ENCODE assay signal across 12 cellular contexts in the genomic region with DNA sequence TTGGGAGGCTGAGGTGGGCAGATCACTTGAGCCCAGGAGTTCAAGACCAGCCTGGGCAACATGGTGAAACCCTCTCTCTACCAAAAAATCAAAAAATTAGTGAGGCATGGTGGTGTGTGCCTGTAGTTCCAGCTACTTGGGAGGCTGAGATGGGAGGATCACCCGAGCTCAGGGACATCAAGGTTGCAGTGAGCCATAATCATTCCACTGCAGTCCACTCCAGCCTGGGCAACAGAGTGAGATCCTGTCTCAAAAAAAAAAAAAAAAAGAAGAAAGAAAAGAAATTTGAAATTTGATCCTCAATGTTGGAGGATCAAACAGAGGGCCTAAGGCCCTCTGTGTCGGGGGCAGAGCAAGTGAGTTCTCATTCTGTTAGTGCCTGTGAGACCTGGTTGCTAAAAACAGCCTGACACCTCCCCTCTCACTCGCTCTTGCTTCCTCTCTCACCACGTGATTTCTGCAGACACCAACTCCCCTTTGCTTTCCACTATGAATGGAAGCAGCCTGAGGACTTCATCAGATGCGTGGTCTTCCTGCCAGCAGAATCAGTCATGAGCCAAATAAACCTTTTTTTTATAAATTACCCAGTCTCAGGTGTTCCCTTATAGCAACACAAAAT. TPM values are rescaled to one million over a fixed set of nuclear protein-coding genes. Genes with fewer than 3 reads are reported as not detected.
DNase-seq lines count a peak whose midpoint lies in the region; ATAC-seq and TF ChIP-seq lines count a peak whose summit lies in the region.
"Had no signal": no experiment of that assay in that cellular context is flagged by ENCODE, and none has a peak within 500 bp of the region (broad histone marks: within the 10 kb centered on the region; RNA-seq: fewer than 3 reads in every experiment).

No MANE protein-coding gene starts in this region.

- H3K36me3 Mint-ChIP-seq in effector memory CD8-positive, alpha-beta T cell (ENCODE audit: insufficient read depth), result no peaks in the 10 kb centered on the region
- H3K36me3 Mint-ChIP-seq in endodermal cell (ENCODE audit: low read depth), result no peaks in the 10 kb centered on the region

- H3K4me1 Mint-ChIP-seq in effector memory CD8-positive, alpha-beta T cell (ENCODE audit: low read depth in 2 of 2), result peaks cover 0 to 4% of the 10 kb centered on the region in 2 donors
- H3K4me1 Mint-ChIP-seq in endodermal cell, result no peaks in the 10 kb centered on the region

- H3K9me3 ChIP-seq in esophagus squamous epithelium (peaks cover 0 to 7% (median 4%) of the 10 kb centered on the region in 3 donors), endodermal cell (ENCODE audit: control insufficient read depth, low read length) (peaks cover 4% of the 10 kb centered on the region)
- H3K9me3 ChIP-seq: right lobe of liver had no signal

- 65 to 75% methylated on average over 5 of the region's 5 CpGs for WGBS in esophagus squamous epithelium, 2 donors
- WGBS in endodermal cell (ENCODE audit: insufficient coverage in 1 of 2, insufficient read length in 1 of 2), 2 experiments, result 79 to 85% methylated on average over 3 to 5 of the region's 5 CpGs

- ATAC-seq in GM18873 (IDR thresholded peaks at IDR 0.05; ENCODE audit: low FRiP score, unreplicated experiment) (peak; percentile 64), GM21529 (IDR thresholded peaks at IDR 0.05; ENCODE audit: unreplicated experiment) (peak; percentile 85), HG03378 (IDR thresholded peaks at IDR 0.05; ENCODE audit: unreplicated experiment) (peak; percentile 86)
- peak; percentile 32 for ATAC-seq in effector memory CD8-positive, alpha-beta T cell (replicated peaks)

- no peak overlapping the region for H3K4me3 ChIP-seq in esophagus squamous epithelium
- H3K4me3 ChIP-seq in endodermal cell (ENCODE audit: low read length), result no peak overlapping the region
- H3K4me3 ChIP-seq: right lobe of liver had no signal

- H3K9me3 Mint-ChIP-seq in effector memory CD8-positive, alpha-beta T cell, result no peaks in the 10 kb centered on the region
- H3K9me3 Mint-ChIP-seq in endodermal cell, result peaks cover 13% of the 10 kb centered on the region
- H3K9me3 Mint-ChIP-seq: activated CD4-positive, alpha-beta memory T cell treated with anti-CD3 and anti-CD28 coated beads, Interleukin-2, amount 10 ng/mL, durations not matched to agents 7 days and 5 days had no signal

- intact Hi-C loops in esophagus squamous epithelium (cut with DNase I), result no loop called here

- no peaks in the 10 kb centered on the region for H3K27me3 ChIP-seq in esophagus squamous epithelium
- H3K27me3 ChIP-seq in endodermal cell (ENCODE audit: control insufficient read depth, insufficient read depth, low read length, poor library complexity, severe bottlenecking), result no peaks in the 10 kb centered on the region
- H3K27me3 ChIP-seq: right lobe of liver had no signal

- H3K9ac ChIP-seq in endodermal cell (ENCODE audit: extremely low read depth, low read length, poor library complexity, severe bottlenecking), result no peak overlapping the region

- no peak for DNase-seq in effector memory CD8-positive, alpha-beta T cell
- DNase-seq in esophagus squamous epithelium (lab: John Stamatoyannopoulos, UW) (no peak), NCI-H2029 treated with DMSO at 0.1 percent for 48 hours (lab: John Stamatoyannopoulos, UW) (no peak), endodermal cell (no peak), SW480 (ENCODE audit: low spot score) (no peak)
- DNase-seq: activated CD4-positive, alpha-beta memory T cell treated with anti-CD3 and anti-CD28 coated beads, Interleukin-2, amount 10 ng/mL, durations not matched to agents 7 days and 5 days; HFFc6; NCI-H1436; right lobe of liver had no signal

- H3K4me1 ChIP-seq in esophagus squamous epithelium, result no peaks in the 10 kb centered on the region
- no peaks in the 10 kb centered on the region for H3K4me1 ChIP-seq in endodermal cell (ENCODE audit: control insufficient read depth, insufficient read depth, low read length)
- H3K4me1 ChIP-seq: right lobe of liver had no signal

- H3K27ac ChIP-seq in esophagus squamous epithelium, result no peak overlapping the region
- no peak overlapping the region for H3K27ac ChIP-seq in endodermal cell (ENCODE audit: low read depth, low read length)
- H3K27ac ChIP-seq: right lobe of liver had no signal

- TF ChIP-seq CTCF in esophagus squamous epithelium (IDR thresholded peaks at IDR 0.05), result no peak
- TF ChIP-seq CTCF in endodermal cell (conservative IDR thresholded peaks at IDR 0.05), result no peak

- H3K36me3 ChIP-seq in esophagus squamous epithelium (no peaks in the 10 kb centered on the region), endodermal cell (ENCODE audit: control insufficient read depth, insufficient read depth, low read length) (no peaks in the 10 kb centered on the region)
- H3K36me3 ChIP-seq: right lobe of liver had no signal

- H3K4me3 Mint-ChIP-seq in effector memory CD8-positive, alpha-beta T cell, result no peak overlapping the region
- no peak overlapping the region for H3K4me3 Mint-ChIP-seq in endodermal cell
- H3K4me3 Mint-ChIP-seq: activated CD4-positive, alpha-beta memory T cell treated with anti-CD3 and anti-CD28 coated beads, Interleukin-2, amount 10 ng/mL, durations not matched to agents 7 days and 5 days; HFFc6 had no signal

- no peak for TF ChIP-seq POLR2A in esophagus squamous epithelium (IDR thresholded peaks at IDR 0.05)

- H3K27me3 Mint-ChIP-seq in effector memory CD8-positive, alpha-beta T cell, result peaks cover 7 to 17% of the 10 kb centered on the region in 2 donors
- peaks cover 3% of the 10 kb centered on the region for H3K27me3 Mint-ChIP-seq in endodermal cell (ENCODE audit: insufficient read depth)

- H3K27ac Mint-ChIP-seq in effector memory CD8-positive, alpha-beta T cell, result peak overlapping the region in 1 of 2 donors; percentile 60
- no peak overlapping the region for H3K27ac Mint-ChIP-seq in endodermal cell
- H3K27ac Mint-ChIP-seq: activated CD4-positive, alpha-beta memory T cell treated with anti-CD3 and anti-CD28 coated beads, Interleukin-2, amount 10 ng/mL, durations not matched to agents 7 days and 5 days; HFFc6 had no signal

RNA-seq across cellular contexts. Expression of gene GOLPH3, which starts 8.5 kb away (rescaled TPM):
- total RNA-seq in esophagus squamous epithelium (10 to 100 TPM; 58.6 to 74.6 (median 63.0) TPM), endodermal cell (10 to 100 TPM; 89.4 to 90.7 TPM)
- 68.2 TPM for polyA plus RNA-seq in endodermal cell (2013, experiment 1 of 2)
- 64.9 TPM for polyA plus RNA-seq in endodermal cell (2013, experiment 2 of 2)

Comparison
In these comparisons a context has a peak if more than half of its experiments do, and no peak if none do; other contexts are left out.
1. ATAC-seq: peak in every context shown above with its lines; median percentile 86 in HG03378; 85 in GM21529; 64 in GM18873; 32 in effector memory CD8-positive, alpha-beta T cell.